ENCODE assay signal across 13 cellular contexts in genomic region chr3:181919375-181919774, GRCh38.
"Had no signal": no experiment of that assay in that cellular context is flagged by ENCODE, and none has a peak within 500 bp of the region (broad histone marks: within the 10 kb centered on the region; RNA-seq: fewer than 3 reads in every experiment).

No MANE protein-coding gene starts in this region.

- H3K9me3 Mint-ChIP-seq: activated CD4-positive, alpha-beta T cell treated with anti-CD3 and anti-CD28 coated beads, Interleukin-2, amount 10 ng/mL, durations not matched to agents 24 days and 14 days; activated T-helper 2 cell treated with anti-CD3 and anti-CD28 coated beads, Interferon-gamma antibody, Interleukin-2, Interleukin-4, amounts not matched to agents 10 μg/mL and 5 μg/mL and 100 μg/mL, durations not matched to agents 14 hours and 24 hours and 36 hours had no signal

- H3K4me3 ChIP-seq: body of pancreas, mucosa of descending colon had no signal

- H3K27ac ChIP-seq: body of pancreas, neutrophil had no signal

- DNase-seq: activated B cell treated with CpG ODN at 0.5 μM for 24 hours; activated CD4-positive, alpha-beta T cell treated with anti-CD3 and anti-CD28 coated beads, Interleukin-2, amount 10 ng/mL, durations not matched to agents 24 days and 14 days; activated T-cell treated with anti-CD3 and anti-CD28 coated beads for 4 hours; amniotic stem cell; body of pancreas; effector memory CD4-positive, alpha-beta T cell; head of caudate nucleus; mucosa of descending colon; naive thymus-derived CD8-positive, alpha-beta T cell; small intestine had no signal

- H3K9me3 ChIP-seq: body of pancreas, mucosa of descending colon, neutrophil had no signal

- H3K4me3 Mint-ChIP-seq: activated B cell treated with CpG ODN at 0.5 μM for 24 hours; activated CD4-positive, alpha-beta T cell treated with anti-CD3 and anti-CD28 coated beads, Interleukin-2, amount 10 ng/mL, durations not matched to agents 24 days and 14 days; naive thymus-derived CD8-positive, alpha-beta T cell had no signal

- H3K36me3 ChIP-seq: neutrophil had no signal

- H3K27me3 ChIP-seq: neutrophil had no signal

- H3K27me3 Mint-ChIP-seq: activated B cell treated with CpG ODN at 0.5 μM for 24 hours; activated CD4-positive, alpha-beta T cell treated with anti-CD3 and anti-CD28 coated beads, Interleukin-2, amount 10 ng/mL, durations not matched to agents 24 days and 14 days had no signal

- H3K4me1 ChIP-seq: body of pancreas had no signal

- H3K36me3 Mint-ChIP-seq: activated naive CD4-positive, alpha-beta T cell treated with anti-CD3 and anti-CD28 coated beads, Interleukin-2, amount 50 U/mL, for 72 hours; naive thymus-derived CD8-positive, alpha-beta T cell had no signal

- H3K27ac Mint-ChIP-seq: activated B cell treated with CpG ODN at 0.5 μM for 24 hours; activated CD4-positive, alpha-beta T cell treated with anti-CD3 and anti-CD28 coated beads, Interleukin-2, amount 10 ng/mL, durations not matched to agents 24 days and 14 days; activated naive CD4-positive, alpha-beta T cell treated with anti-CD3 and anti-CD28 coated beads, Interleukin-2, amount 50 U/mL, for 72 hours; activated T-helper 2 cell treated with anti-CD3 and anti-CD28 coated beads, Interferon-gamma antibody, Interleukin-2, Interleukin-4, amounts not matched to agents 10 μg/mL and 5 μg/mL and 100 μg/mL, durations not matched to agents 14 hours and 24 hours and 36 hours had no signal

- H3K4me1 Mint-ChIP-seq: activated CD4-positive, alpha-beta T cell treated with anti-CD3 and anti-CD28 coated beads, Interleukin-2, amount 10 ng/mL, durations not matched to agents 24 days and 14 days; naive thymus-derived CD8-positive, alpha-beta T cell had no signal
